In genomic region chr11:100573911-100574513, GRCh38 we compare ENCODE assay signal across 17 cellular contexts.
A peak's percentile ranks its signal among the peaks of the same experiment; 100 is the strongest.
DNase-seq lines count a peak whose midpoint lies in the region; ATAC-seq, FAIRE-seq and TF ChIP-seq lines count a peak whose summit lies in the region.
"Had no signal": no experiment of that assay in that cellular context is flagged by ENCODE, and none has a peak within 500 bp of the region (broad histone marks: within the 10 kb centered on the region; RNA-seq: fewer than 3 reads in every experiment).

No MANE protein-coding gene starts in this region.

- no peak overlapping the region for H4K8ac ChIP-seq in IMR-90 (ENCODE audit: low read depth in 2 of 2, low read length in 2 of 2)

- no peaks in the 10 kb centered on the region for H3K9me3 ChIP-seq in liver (ENCODE audit: control insufficient read depth in 4 of 4, low read length in 3 of 4)
- no peaks in the 10 kb centered on the region for H3K9me3 ChIP-seq in HepG2 (ENCODE audit: low read length)
- no peaks in the 10 kb centered on the region for H3K9me3 ChIP-seq in IMR-90 (ENCODE audit: control insufficient read depth, insufficient read depth, low read length)
- H3K9me3 ChIP-seq: A549, BLaER1, SK-N-SH had no signal

- TF ChIP-seq RAD21 in liver (IDR thresholded peaks at IDR 0.05): no peak
- no peak for TF ChIP-seq RAD21 in HepG2 (CRISPR knock-in tag; IDR thresholded peaks at IDR 0.05)
- TF ChIP-seq RAD21 in IMR-90 (IDR thresholded peaks at IDR 0.05; ENCODE audit: low read length): no peak

- H2BK20ac ChIP-seq in IMR-90 (ENCODE audit: low read depth, low read length): peak overlapping the region; percentile 9; the same call in 1 of the 2 replicates

- H3K23ac ChIP-seq in IMR-90 (ENCODE audit: low read depth, low read length): no peak overlapping the region

- TF ChIP-seq POLR2A in HepG2 (IDR thresholded peaks at IDR 0.05; ENCODE audit: insufficient read depth in 1 of 2, low read depth in 2 of 2, low read length in 2 of 2) (no peak), IMR-90 (IDR thresholded peaks at IDR 0.05; ENCODE audit: low read depth, low read length) (no peak)

- TF ChIP-seq EP300 in HepG2 (IDR thresholded peaks at IDR 0.05; ENCODE audit: low read depth in 2 of 2, low read length in 2 of 2): no peak
- TF ChIP-seq EP300 in HepG2 (CRISPR knock-in tag; IDR thresholded peaks at IDR 0.05; ENCODE audit: borderline replicate concordance): no peak

- no peak overlapping the region for H2BK5ac ChIP-seq in IMR-90 (ENCODE audit: low read depth, low read length, poor library complexity, severe bottlenecking)

- H3K27ac ChIP-seq in liver (ENCODE audit: low read depth in 1 of 2, low read length in 2 of 2) (no peak overlapping the region), HepG2 (ENCODE audit: extremely low read length, insufficient read depth, low read length) (no peak overlapping the region), IMR-90 (ENCODE audit: insufficient read depth, low read length) (no peak overlapping the region), substantia nigra (ENCODE audit: low read depth, low read length, poor library complexity, severe bottlenecking) (no peak overlapping the region)
- H3K27ac ChIP-seq: A549, BLaER1 had no signal

- POLR2A ChIA-PET in HepG2 (lab: Yijun Ruan, JAX) (no interaction called here), IMR-90 (lab: Charles Lee; ENCODE audit: unreplicated experiment) (interaction anchor here (0.6 kb wide), 1 partner anchor 741 kb away, joined by 3 read pairs; no protein-coding TSS in a partner anchor)

- peak overlapping the region; percentile 47; the same call in 1 of the 2 replicates for H2BK120ac ChIP-seq in IMR-90 (ENCODE audit: low read depth, low read length)

- CTCF ChIA-PET in HepG2 (lab: Yijun Ruan, JAX; ENCODE audit: low intra/inter-chr PET ratio, low total read pairs): no interaction called here
- CTCF ChIA-PET in IMR-90 (lab: Yijun Ruan, JAX): no interaction called here

- H4K20me1 ChIP-seq in HepG2 (ENCODE audit: insufficient read depth, low read length) (no peaks in the 10 kb centered on the region), IMR-90 (ENCODE audit: insufficient read depth, low read length) (no peaks in the 10 kb centered on the region)
- H4K20me1 ChIP-seq: BLaER1 had no signal

- no peak overlapping the region for H3K18ac ChIP-seq in IMR-90 (ENCODE audit: low read depth, low read length)

- TF ChIP-seq CTCF in liver (IDR thresholded peaks at IDR 0.05; ENCODE audit: low read depth, low read length, missing input control) (no peak), HepG2 (CRISPR knock-in tag; IDR thresholded peaks at IDR 0.05) (no peak), IMR-90 (conservative IDR thresholded peaks at IDR 0.05; ENCODE audit: low read depth, low read length) (no peak), GM13977 (IDR thresholded peaks at IDR 0.05; ENCODE audit: extremely low read depth, insufficient read depth, missing control alignments) (no peak)

- peaks cover 1% of the 10 kb centered on the region; the same call in 1 of the 2 replicates for H3K9me1 ChIP-seq in IMR-90 (ENCODE audit: insufficient read depth, low read length)

- in situ Hi-C loops in HepG2 (cut with HindIII; ENCODE audit: extremely low pct_ligation_motif_present, low pct_unique_long_range_greater_than_20kb): no loop called here
- in situ Hi-C loops in IMR-90 (cut with MboI; ENCODE audit: low sequenced_read_pairs): no loop called here
- in situ Hi-C loops in GM13977 (cut with MboI; ENCODE audit: low pct_unique_long_range_greater_than_20kb, low sequenced_read_pairs, unreplicated experiment): no loop called here

- H3K36me3 ChIP-seq in liver (ENCODE audit: control insufficient read depth in 4 of 4, insufficient read depth in 3 of 4, low read depth in 1 of 4, low read length in 3 of 4): no peaks in the 10 kb centered on the region
- H3K36me3 ChIP-seq in HepG2 (replicated peaks in 1 of 2; ENCODE audit: control insufficient read depth in 1 of 2, insufficient read depth in 2 of 2, low read length in 2 of 2): no peaks in the 10 kb centered on the region
- H3K36me3 ChIP-seq in IMR-90 (ENCODE audit: control insufficient read depth, insufficient read depth, low read length): no peaks in the 10 kb centered on the region
- H3K36me3 ChIP-seq: BLaER1 had no signal

- no peak overlapping the region for H3K56ac ChIP-seq in IMR-90 (ENCODE audit: extremely low read depth, insufficient read depth, low read length)

- BruUV-seq in HepG2 (replicated peaks; lab: Mats Ljungman, UMichigan): no TSS peak
- BruUV-seq in IMR-90 (replicated peaks; lab: Mats Ljungman, UMichigan): no TSS peak

- H3K4me3 ChIP-seq in liver (ENCODE audit: low read depth in 1 of 3, low read length in 3 of 3): no peak overlapping the region
- no peak overlapping the region for H3K4me3 ChIP-seq in HepG2 (replicated peaks in 1 of 3; ENCODE audit: insufficient read depth in 1 of 3, low read depth in 2 of 3, low read length in 3 of 3)
- no peak overlapping the region for H3K4me3 ChIP-seq in IMR-90 (ENCODE audit: insufficient read depth, low read depth, low read length)
- H3K4me3 ChIP-seq: A549, BLaER1 had no signal

- FAIRE-seq in HepG2 (lab: Jason Lieb, UNC): no peak
- FAIRE-seq: A549 had no signal

- DNase-seq in HepG2 (ENCODE audit: low spot score): no peak
- no peak for DNase-seq in IMR-90
- DNase-seq in fibroblast of the conjunctiva (ENCODE audit: low read depth): peak; percentile 17
- DNase-seq in activated CD8-positive, alpha-beta memory T cell treated with anti-CD3 and anti-CD28 coated beads, Interleukin-2, amount 50 U/mL, for 4 hours: no peak
- DNase-seq in substantia nigra (lab: John Stamatoyannopoulos, UW): no peak
- DNase-seq in OCI-M1 (lab: John Stamatoyannopoulos, UW): no peak
- no peak for DNase-seq in GM13977 (ENCODE audit: low spot score)
- DNase-seq: CD8-positive, alpha-beta memory T cell; NCI-H1417 treated with DMSO at 0.1 percent for 48 hours; NCI-H2029; NK-92 treated with Interleukin-12 subunit alpha and Interleukin-12 subunit beta, amount 100 ng/mL, for 24 hours; Right ventricle myocardium superior; SK-N-SH had no signal

- no peak overlapping the region for H2BK15ac ChIP-seq in IMR-90 (ENCODE audit: low read depth, low read length)

- no peak overlapping the region for H4K91ac ChIP-seq in IMR-90 (ENCODE audit: insufficient read depth, low read depth, low read length)

- H3K9ac ChIP-seq in liver (ENCODE audit: low read depth in 1 of 2, low read length in 2 of 2) (no peak overlapping the region), HepG2 (ENCODE audit: insufficient read depth, low read depth, low read length) (no peak overlapping the region), IMR-90 (ENCODE audit: low read depth, low read length) (no peak overlapping the region)
- H3K9ac ChIP-seq: BLaER1, SK-N-SH had no signal

- H3K79me2 ChIP-seq in HepG2 (ENCODE audit: insufficient read depth, low read length): no peaks in the 10 kb centered on the region

- peaks cover 0 to 17% (median 8%) of the 10 kb centered on the region in 4 donors for H3K4me1 ChIP-seq in liver (ENCODE audit: control insufficient read depth in 4 of 4, insufficient read depth in 4 of 4, low read length in 3 of 4)
- H3K4me1 ChIP-seq in HepG2 (ENCODE audit: insufficient read depth, low read length): no peaks in the 10 kb centered on the region
- peaks cover 3% of the 10 kb centered on the region for H3K4me1 ChIP-seq in IMR-90 (ENCODE audit: control insufficient read depth, insufficient read depth, low read length)
- H3K4me1 ChIP-seq: BLaER1 had no signal

- H3K14ac ChIP-seq in IMR-90 (replicated peaks; ENCODE audit: low read depth, low read length): no peak overlapping the region

- intact Hi-C loops in HepG2 (cut with micrococcal nuclease; ENCODE audit: unreplicated experiment) (no loop called here), IMR-90 (cut with micrococcal nuclease) (loop anchor here (5.0 to 10.0 kb wide), 2 partner anchors 551 to 1552 kb away; partner anchors contain the start of genes CNTN5 and PGR)

- no peaks in the 10 kb centered on the region for H3K79me1 ChIP-seq in IMR-90 (ENCODE audit: low read depth in 1 of 2, low read length in 2 of 2)

- WGBS in liver: 57% methylated on average over 4 of the region's 4 CpGs
- 19% methylated on average over 4 of the region's 4 CpGs for WGBS in HepG2 (ENCODE audit: low lambda C conversion rate)
- 0% methylated on average over 1 of the region's 4 CpGs; no CpG with 5 or more reads in 1 of the 2 experiments for WGBS in IMR-90 (ENCODE audit: extremely low coverage in 2 of 2, insufficient read length in 1 of 2), 2 experiments

- no peak overlapping the region for H2AK5ac ChIP-seq in IMR-90 (ENCODE audit: low read depth, low read length)

- no peak overlapping the region for H4K5ac ChIP-seq in IMR-90 (ENCODE audit: low read depth, low read length)

- H3K27me3 ChIP-seq in liver (ENCODE audit: control insufficient read depth in 4 of 4, insufficient read depth in 4 of 4, low read length in 3 of 4) (no peaks in the 10 kb centered on the region), HepG2 (ENCODE audit: control insufficient read depth in 1 of 2, insufficient read depth in 2 of 2, low read length in 2 of 2) (no peaks in the 10 kb centered on the region), IMR-90 (ENCODE audit: control insufficient read depth, insufficient read depth, low read length) (no peaks in the 10 kb centered on the region)
- H3K27me3 ChIP-seq: BLaER1 had no signal

- no peak overlapping the region for H2AK9ac ChIP-seq in IMR-90 (replicated peaks; ENCODE audit: low read depth, low read length, poor library complexity)

- dilution Hi-C loops in IMR-90 (cut with HindIII; ENCODE audit: low sequenced_read_pairs, unreplicated experiment): no loop called here

- H3K4ac ChIP-seq in IMR-90 (ENCODE audit: low read depth, low read length): no peak overlapping the region

- H3K4me2 ChIP-seq in HepG2 (ENCODE audit: low read depth, low read length) (no peak overlapping the region), IMR-90 (ENCODE audit: low read depth, low read length) (no peak overlapping the region)
- H3K4me2 ChIP-seq: A549, BLaER1, SK-N-SH had no signal

- ATAC-seq in HepG2 (no peak), IMR-90 (ENCODE audit: low read depth) (no peak)
- ATAC-seq: A549, HCT116 had no signal

- H2AFZ ChIP-seq in HepG2 (ENCODE audit: low read length) (no peak overlapping the region), IMR-90 (replicated peaks; ENCODE audit: low read length, poor library complexity) (no peak overlapping the region)

TF ChIP-seq in liver, 16 proteins besides CTCF, POLR2A, EP300 and RAD21 (continues in another document):
- no peak for TF ChIP-seq NR2F2 (IDR thresholded peaks at IDR 0.05)
- TF ChIP-seq YY1 (IDR thresholded peaks at IDR 0.05): peak; percentile 19
- peak; percentile 12 to 15 for TF ChIP-seq HNF4A (conservative IDR thresholded peaks at IDR 0.05)
- no peak for TF ChIP-seq FOXA2 (IDR thresholded peaks at IDR 0.05)

TF ChIP-seq in IMR-90, 13 proteins besides CTCF, POLR2A, EP300 and RAD21 (continues in another document):
- TF ChIP-seq FOS (IDR thresholded peaks at IDR 0.05; ENCODE audit: low read depth, low read length): no peak
